In the genomic region with DNA sequence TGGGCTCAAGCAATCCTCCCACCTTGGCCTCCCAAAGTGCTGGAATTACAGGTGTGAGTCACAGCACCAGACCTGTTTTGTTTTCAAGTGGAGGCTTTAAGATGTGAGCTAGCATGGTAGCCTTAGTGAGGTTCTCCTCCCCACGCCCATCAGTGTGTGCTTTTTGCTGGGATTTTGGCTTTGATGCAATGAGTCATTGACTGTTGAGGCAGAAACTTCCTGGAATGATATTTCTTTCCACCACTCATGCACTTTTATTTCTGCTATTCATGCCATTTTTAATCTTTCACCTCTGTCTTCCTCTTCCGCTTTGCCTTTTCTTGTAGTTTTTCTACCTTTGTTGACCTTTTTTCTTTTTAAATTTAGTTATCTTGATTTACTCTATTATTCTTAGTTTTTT, we compare ENCODE assay signal across 13 cellular contexts. TPM values are rescaled to one million over a fixed set of nuclear protein-coding genes. Genes with fewer than 3 reads are reported as not detected.
DNase-seq lines count a peak whose midpoint lies in the region; ATAC-seq and TF ChIP-seq lines count a peak whose summit lies in the region.
"Had no signal": no experiment of that assay in that cellular context is flagged by ENCODE, and none has a peak within 500 bp of the region (broad histone marks: within the 10 kb centered on the region; RNA-seq: fewer than 3 reads in every experiment).

No MANE protein-coding gene starts in this region.

- H2BK20ac ChIP-seq in IMR-90 (ENCODE audit: low read depth, low read length), result no peak overlapping the region

- dilution Hi-C loops in IMR-90 (cut with HindIII; ENCODE audit: low sequenced_read_pairs, unreplicated experiment) (no loop called here), mammary epithelial cell (cut with HindIII; ENCODE audit: low sequenced_read_pairs) (no loop called here)

- BruUV-seq in IMR-90 (replicated peaks; lab: Mats Ljungman, UMichigan) (no TSS peak), mammary epithelial cell (replicated peaks; lab: Mats Ljungman, UMichigan) (no TSS peak)

- H4K20me1 ChIP-seq in BLaER1 treated with 17β-estradiol and CSF1 and Interleukin-3, amounts not matched to agents 10 nM and 100 nM, result peaks cover 0 to 4% (median 3%) of the 10 kb centered on the region in 11 experiments; a peak in 12 of 22 replicates
- peaks cover 4% of the 10 kb centered on the region for H4K20me1 ChIP-seq in IMR-90 (ENCODE audit: insufficient read depth, low read length)
- H4K20me1 ChIP-seq in mammary epithelial cell (ENCODE audit: insufficient read depth, low read length), result no peaks in the 10 kb centered on the region

- H2AK9ac ChIP-seq in IMR-90 (replicated peaks; ENCODE audit: low read depth, low read length, poor library complexity), result no peak overlapping the region

- in situ Hi-C loops in IMR-90 (cut with MboI; ENCODE audit: low sequenced_read_pairs) (loop anchor here (5.0 kb wide), 1 partner anchor 69 kb away; no protein-coding TSS in a partner anchor), mammary epithelial cell (cut with MboI; ENCODE audit: low sequenced_read_pairs in 2 of 2) (loop anchor here (5.0 to 25.0 kb wide), 2 partner anchors 341 to 511 kb away; no protein-coding TSS in a partner anchor)

- no peak overlapping the region for H4K8ac ChIP-seq in IMR-90 (ENCODE audit: low read depth in 2 of 2, low read length in 2 of 2)

- H3K27me3 Mint-ChIP-seq in activated T-helper 2 cell treated with anti-CD3 and anti-CD28 coated beads, Interferon-gamma antibody, Interleukin-2, Interleukin-4, amounts not matched to agents 10 μg/mL and 5 μg/mL and 100 μg/mL, durations not matched to agents 14 hours and 24 hours and 36 hours (ENCODE audit: low read depth), result no peaks in the 10 kb centered on the region
- H3K27me3 Mint-ChIP-seq: central memory CD8-positive, alpha-beta T cell had no signal

- peaks cover 40% of the 10 kb centered on the region for H3K4me1 Mint-ChIP-seq in activated T-helper 2 cell treated with anti-CD3 and anti-CD28 coated beads, Interferon-gamma antibody, Interleukin-2, Interleukin-4, amounts not matched to agents 10 μg/mL and 5 μg/mL and 100 μg/mL, durations not matched to agents 14 hours and 24 hours and 36 hours (ENCODE audit: low read depth)

- no peak overlapping the region for H3K9ac ChIP-seq in BLaER1 treated with 17β-estradiol and CSF1 and Interleukin-3, amounts not matched to agents 10 nM and 100 nM
- H3K9ac ChIP-seq in IMR-90 (ENCODE audit: low read depth, low read length) (no peak overlapping the region), mammary epithelial cell (ENCODE audit: insufficient read depth, low read length) (no peak overlapping the region)

- no peak for TF ChIP-seq RAD21 in IMR-90 (IDR thresholded peaks at IDR 0.05; ENCODE audit: low read length)

- H2AK5ac ChIP-seq in IMR-90 (ENCODE audit: low read depth, low read length), result no peak overlapping the region

- no peak overlapping the region for H4K5ac ChIP-seq in IMR-90 (ENCODE audit: low read depth, low read length)

- H2AFZ ChIP-seq in IMR-90 (replicated peaks; ENCODE audit: low read length, poor library complexity) (no peak overlapping the region), mammary epithelial cell (ENCODE audit: low read depth, low read length) (no peak overlapping the region)

- no peak overlapping the region for H3K4me3 Mint-ChIP-seq in activated T-helper 2 cell treated with anti-CD3 and anti-CD28 coated beads, Interferon-gamma antibody, Interleukin-2, Interleukin-4, amounts not matched to agents 10 μg/mL and 5 μg/mL and 100 μg/mL, durations not matched to agents 14 hours and 24 hours and 36 hours (ENCODE audit: low read depth)
- H3K4me3 Mint-ChIP-seq: central memory CD8-positive, alpha-beta T cell had no signal

- H3K27ac Mint-ChIP-seq in activated T-helper 2 cell treated with anti-CD3 and anti-CD28 coated beads, Interferon-gamma antibody, Interleukin-2, Interleukin-4, amounts not matched to agents 10 μg/mL and 5 μg/mL and 100 μg/mL, durations not matched to agents 14 hours and 24 hours and 36 hours, result no peak overlapping the region

- intact Hi-C loops in IMR-90 (cut with micrococcal nuclease) (loop anchor here (5.0 kb wide), 1 partner anchor 54 kb away; no protein-coding TSS in a partner anchor), mammary epithelial cell (cut with micrococcal nuclease) (loop anchor here (5.0 to 10.0 kb wide), 2 partner anchors 263 to 299 kb away; no protein-coding TSS in a partner anchor)
- intact Hi-C loops in activated T-helper 2 cell treated with anti-CD3 and anti-CD28 coated beads, Interferon-gamma antibody, Interleukin-2, Interleukin-4, amounts not matched to agents 10 μg/mL and 5 μg/mL and 100 μg/mL, durations not matched to agents 14 hours and 24 hours and 36 hours (cut with micrococcal nuclease), result loop anchor here (5.0 kb wide), 1 partner anchor 254 kb away; no protein-coding TSS in a partner anchor

- H3K36me3 Mint-ChIP-seq in activated T-helper 2 cell treated with anti-CD3 and anti-CD28 coated beads, Interferon-gamma antibody, Interleukin-2, Interleukin-4, amounts not matched to agents 10 μg/mL and 5 μg/mL and 100 μg/mL, durations not matched to agents 14 hours and 24 hours and 36 hours (ENCODE audit: low read depth), result peaks cover 4% of the 10 kb centered on the region

- TF ChIP-seq POLR2A in IMR-90 (IDR thresholded peaks at IDR 0.05; ENCODE audit: low read depth, low read length), result no peak

- DNase-seq in IMR-90, result peak; percentile 76
- DNase-seq in mammary epithelial cell, result peak; percentile 77
- no peak for DNase-seq in NCI-H446 (lab: John Stamatoyannopoulos, UW)
- no peak for DNase-seq in NCI-H1092 (lab: John Stamatoyannopoulos, UW)
- no peak for DNase-seq in activated T-helper 2 cell treated with anti-CD3 and anti-CD28 coated beads, Interferon-gamma antibody, Interleukin-2, Interleukin-4, amounts not matched to agents 10 μg/mL and 5 μg/mL and 100 μg/mL, durations not matched to agents 14 hours and 24 hours and 36 hours (ENCODE audit: low spot score)
- DNase-seq: activated T-cell treated with anti-CD3 and anti-CD28 coated beads, Interleukin-2, amount 50 U/mL, for 1 hour; Caco-2; NCI-H1436 treated with DMSO at 0.1 percent for 48 hours; T-helper 9 cell had no signal

- no CpG with 5 or more reads among the region's 2 CpGs for WGBS in IMR-90 (ENCODE audit: extremely low coverage in 2 of 2, insufficient read length in 1 of 2), 2 experiments
- 70% methylated on average over 2 of the region's 2 CpGs for WGBS in mammary epithelial cell (ENCODE audit: low coverage, missing lambda C conversion rate)

- H3K4me2 ChIP-seq in BLaER1 treated with 17β-estradiol and CSF1 and Interleukin-3, amounts not matched to agents 10 nM and 100 nM, result peak overlapping the region in 6 of 11 experiments; percentile 24 to 76 (median 58); a peak in 11 of 22 replicates
- H3K4me2 ChIP-seq in IMR-90 (ENCODE audit: low read depth, low read length), result no peak overlapping the region
- no peak overlapping the region for H3K4me2 ChIP-seq in mammary epithelial cell (ENCODE audit: insufficient read depth, low read depth, low read length)

- no peak overlapping the region for H3K56ac ChIP-seq in IMR-90 (ENCODE audit: extremely low read depth, insufficient read depth, low read length)

- H2BK120ac ChIP-seq in IMR-90 (ENCODE audit: low read depth, low read length), result no peak overlapping the region

- TF ChIP-seq CTCF in IMR-90 (conservative IDR thresholded peaks at IDR 0.05; ENCODE audit: low read depth, low read length) (no peak), mammary epithelial cell (conservative IDR thresholded peaks at IDR 0.05 in 1 of 2, IDR thresholded peaks at IDR 0.05 in 1 of 2; ENCODE audit: extremely low read depth in 1 of 2, insufficient read depth in 1 of 2, low read depth in 1 of 2, low read length in 2 of 2) (no peak)

- CTCF ChIA-PET in IMR-90 (lab: Yijun Ruan, JAX), result no interaction called here
- CTCF ChIA-PET in mammary epithelial cell (lab: Charles Lee; ENCODE audit: low non-redundant PET), result no interaction called here

- POLR2A ChIA-PET in IMR-90 (lab: Charles Lee; ENCODE audit: unreplicated experiment), result interaction anchor here (0.6 kb wide), 1 partner anchor 299 kb away, joined by 5 read pairs; no protein-coding TSS in a partner anchor

- ATAC-seq in IMR-90 (ENCODE audit: low read depth), result no peak
- ATAC-seq in HG03571 (IDR thresholded peaks at IDR 0.05; ENCODE audit: unreplicated experiment), result no peak

- H3K9me1 ChIP-seq in IMR-90 (ENCODE audit: insufficient read depth, low read length), result peaks cover 8% of the 10 kb centered on the region; the same call in 1 of the 2 replicates

- H4K91ac ChIP-seq in IMR-90 (ENCODE audit: insufficient read depth, low read depth, low read length), result no peak overlapping the region

- no peaks in the 10 kb centered on the region for H3K36me3 ChIP-seq in BLaER1 treated with 17β-estradiol and CSF1 and Interleukin-3, amounts not matched to agents 10 nM and 100 nM
- no peaks in the 10 kb centered on the region for H3K36me3 ChIP-seq in IMR-90 (ENCODE audit: control insufficient read depth, insufficient read depth, low read length)
- no peaks in the 10 kb centered on the region for H3K36me3 ChIP-seq in mammary epithelial cell (ENCODE audit: insufficient read depth, low read length)
- H3K36me3 ChIP-seq in muscle layer of duodenum (ENCODE audit: control insufficient read depth in 1 of 2, insufficient read depth in 2 of 2, low read length in 2 of 2), result peaks cover 0 to 8% of the 10 kb centered on the region in 2 donors

- H3K27me3 ChIP-seq in BLaER1 treated with 17β-estradiol and CSF1 and Interleukin-3, amounts not matched to agents 10 nM and 100 nM, result peaks cover 0 to 11% (median 5%) of the 10 kb centered on the region in 11 experiments; a peak in 8 of 22 replicates
- H3K27me3 ChIP-seq in IMR-90 (ENCODE audit: control insufficient read depth, insufficient read depth, low read length), result no peaks in the 10 kb centered on the region
- H3K27me3 ChIP-seq in mammary epithelial cell (ENCODE audit: insufficient read depth, low read length), result no peaks in the 10 kb centered on the region
- H3K27me3 ChIP-seq in muscle layer of duodenum (ENCODE audit: low read depth, low read length), result no peaks in the 10 kb centered on the region

- H3K79me1 ChIP-seq in IMR-90 (ENCODE audit: low read depth in 1 of 2, low read length in 2 of 2), result peaks cover 0 to 20% of the 10 kb centered on the region in 2 experiments; a peak in 3 of 4 replicates

- no peak overlapping the region for H3K4ac ChIP-seq in IMR-90 (ENCODE audit: low read depth, low read length)

- H3K23ac ChIP-seq in IMR-90 (ENCODE audit: low read depth, low read length), result no peak overlapping the region

- H3K9me3 ChIP-seq in BLaER1 treated with 17β-estradiol and CSF1 and Interleukin-3, amounts not matched to agents 10 nM and 100 nM (replicated peaks in 1 of 11), result no peaks in the 10 kb centered on the region
- no peaks in the 10 kb centered on the region for H3K9me3 ChIP-seq in IMR-90 (ENCODE audit: control insufficient read depth, insufficient read depth, low read length)
- no peaks in the 10 kb centered on the region for H3K9me3 ChIP-seq in mammary epithelial cell (replicated peaks; ENCODE audit: insufficient read depth, low read length)
- no peaks in the 10 kb centered on the region for H3K9me3 ChIP-seq in muscle layer of duodenum (ENCODE audit: control insufficient read depth in 1 of 2, low read length in 2 of 2)
- H3K9me3 ChIP-seq: Caco-2 had no signal

- peak overlapping the region in 1 of 11 experiments; percentile 13; a peak in 1 of 22 replicates for H3K27ac ChIP-seq in BLaER1 treated with 17β-estradiol and CSF1 and Interleukin-3, amounts not matched to agents 10 nM and 100 nM
- no peak overlapping the region for H3K27ac ChIP-seq in IMR-90 (ENCODE audit: insufficient read depth, low read length)
- no peak overlapping the region for H3K27ac ChIP-seq in mammary epithelial cell (ENCODE audit: insufficient read depth, low read depth, low read length)
- peak overlapping the region; percentile 32 for H3K27ac ChIP-seq in muscle layer of duodenum (ENCODE audit: low read length)

- H3K14ac ChIP-seq in IMR-90 (replicated peaks; ENCODE audit: low read depth, low read length), result no peak overlapping the region

- no peak overlapping the region for H3K4me3 ChIP-seq in BLaER1 treated with 17β-estradiol and CSF1 and Interleukin-3, amounts not matched to agents 10 nM and 100 nM
- no peak overlapping the region for H3K4me3 ChIP-seq in IMR-90 (ENCODE audit: insufficient read depth, low read depth, low read length)
- no peak overlapping the region for H3K4me3 ChIP-seq in mammary epithelial cell (replicated peaks in 1 of 3; ENCODE audit: insufficient read depth in 1 of 3, low read depth in 2 of 3, low read length in 3 of 3)
- no peak overlapping the region for H3K4me3 ChIP-seq in muscle layer of duodenum (ENCODE audit: low read depth in 1 of 2, low read length in 2 of 2)

- H3K79me2 ChIP-seq in mammary epithelial cell (ENCODE audit: insufficient read depth, low read length), result peaks cover 4% of the 10 kb centered on the region

- no peak overlapping the region for H2BK15ac ChIP-seq in IMR-90 (ENCODE audit: low read depth, low read length)

- no peak overlapping the region for H3K18ac ChIP-seq in IMR-90 (ENCODE audit: low read depth, low read length)

- no peak overlapping the region for H2BK5ac ChIP-seq in IMR-90 (ENCODE audit: low read depth, low read length, poor library complexity, severe bottlenecking)

- H3K4me1 ChIP-seq in BLaER1 treated with 17β-estradiol and CSF1 and Interleukin-3, amounts not matched to agents 10 nM and 100 nM, result peaks cover 19 to 46% (median 29%) of the 10 kb centered on the region in 10 experiments
- H3K4me1 ChIP-seq in IMR-90 (ENCODE audit: control insufficient read depth, insufficient read depth, low read length), result peaks cover 8% of the 10 kb centered on the region
- H3K4me1 ChIP-seq in mammary epithelial cell (ENCODE audit: insufficient read depth, low read length), result peaks cover 7% of the 10 kb centered on the region
- peaks cover 0 to 4% of the 10 kb centered on the region in 2 donors for H3K4me1 ChIP-seq in muscle layer of duodenum (ENCODE audit: control insufficient read depth in 1 of 2, insufficient read depth in 2 of 2, low read length in 2 of 2)
- H3K4me1 ChIP-seq: Caco-2 had no signal

- H3K9me3 Mint-ChIP-seq in activated T-helper 2 cell treated with anti-CD3 and anti-CD28 coated beads, Interferon-gamma antibody, Interleukin-2, Interleukin-4, amounts not matched to agents 10 μg/mL and 5 μg/mL and 100 μg/mL, durations not matched to agents 14 hours and 24 hours and 36 hours, result no peaks in the 10 kb centered on the region
- H3K9me3 Mint-ChIP-seq: central memory CD8-positive, alpha-beta T cell had no signal

RNA-seq across cellular contexts. Expression of gene NFIL3, which starts 4.2 kb away (rescaled TPM):
- 27.6 and 29.4 TPM in 2 replicates for total RNA-seq in IMR-90 (2012; rRNA removed)
- 20.8 and 27.7 TPM in 2 replicates for polyA plus RNA-seq in IMR-90 (2012; rRNA removed)
- polyA plus RNA-seq in IMR-90 (2012; cell fraction: cytosol; rRNA removed), result 11.9 and 12.8 TPM in 2 replicates
- polyA plus RNA-seq in IMR-90 (2012; cell fraction: nucleus; rRNA removed; ENCODE audit: low replicate concordance), result 6.6 and 66.1 TPM in 2 replicates
- total RNA-seq in mammary epithelial cell, result 10 to 100 TPM; 12.3 to 18.0 TPM
- polyA plus RNA-seq in mammary epithelial cell, result 5.9 TPM
- polyA minus RNA-seq in mammary epithelial cell, result 10.1 TPM
- 191 and 192 TPM in 2 replicates for total RNA-seq in activated T-helper 2 cell treated with anti-CD3 and anti-CD28 coated beads, Interferon-gamma antibody, Interleukin-2, Interleukin-4, amounts not matched to agents 10 μg/mL and 5 μg/mL and 100 μg/mL, durations not matched to agents 14 hours and 24 hours and 36 hours

Comparison
In these comparisons a context has a peak if more than half of its experiments do, and no peak if none do; other contexts are left out.
1. H3K4me2 ChIP-seq: peak in BLaER1 treated with 17β-estradiol and CSF1 and Interleukin-3, amounts not matched to agents 10 nM and 100 nM (6 of 11); none in IMR-90 (single experiment) and mammary epithelial cell (single experiment).
2. DNase-seq: peak in IMR-90 (single experiment) and mammary epithelial cell (single experiment); none in NCI-H446 (0 of 2), NCI-H1092 (single experiment) and activated T-helper 2 cell treated with anti-CD3 and anti-CD28 coated beads, Interferon-gamma antibody, Interleukin-2, Interleukin-4, amounts not matched to agents 10 μg/mL and 5 μg/mL and 100 μg/mL, durations not matched to agents 14 hours and 24 hours and 36 hours (single experiment).